In genomic region chr10:114515515-114515914, GRCh38 we compare ENCODE assay signal across 18 cellular contexts.
DNase-seq lines count a peak whose midpoint lies in the region; ATAC-seq and TF ChIP-seq lines count a peak whose summit lies in the region.
"Had no signal": no experiment of that assay in that cellular context is flagged by ENCODE, and none has a peak within 500 bp of the region (broad histone marks: within the 10 kb centered on the region; RNA-seq: fewer than 3 reads in every experiment).

No MANE protein-coding gene starts in this region.

- no peak for TF ChIP-seq POLR2A in thyroid gland (IDR thresholded peaks at IDR 0.05)
- TF ChIP-seq POLR2A in gastrocnemius medialis (IDR thresholded peaks at IDR 0.05), result no peak

- DNase-seq in cardiac muscle cell (ENCODE audit: low read depth in 1 of 2, low spot score in 1 of 2) (peak in 1 of 2 donors; percentile 46), cardiac septum (ENCODE audit: low spot score) (no peak), right cardiac atrium (no peak), thyroid gland (no peak), gastrocnemius medialis (no peak), cortex of kidney (lab: John Stamatoyannopoulos, UW) (no peak)
- DNase-seq: activated CD4-positive, CD25-positive, alpha-beta regulatory T cell; DMS153; dorsolateral prefrontal cortex; NCI-H2081; NCI-H524; sigmoid colon; stimulated activated CD4-positive, alpha-beta T cell treated with anti-CD3 and anti-CD28 coated beads, Interleukin-4, amount 100 ng/mL, for 4 hours had no signal

- H3K4me3 Mint-ChIP-seq in activated T-helper 17 cell treated with anti-CD3 and anti-CD28 coated beads, Interleukin-2, amount 50 U/mL, for 72 hours, result peak overlapping the region; percentile 1

- in situ Hi-C loops in gastrocnemius medialis (cut with MboI; ENCODE audit: low sequenced_read_pairs in 4 of 4), result no loop called here

- peaks cover 71% of the 10 kb centered on the region for H3K4me1 Mint-ChIP-seq in activated T-helper 17 cell treated with anti-CD3 and anti-CD28 coated beads, Interleukin-2, amount 50 U/mL, for 72 hours

- TF ChIP-seq CTCF in cardiac muscle cell (IDR thresholded peaks at IDR 0.05; ENCODE audit: low read depth, low read length) (no peak), thyroid gland (IDR thresholded peaks at IDR 0.05) (no peak), gastrocnemius medialis (IDR thresholded peaks at IDR 0.05 in 4 of 5, conservative IDR thresholded peaks at IDR 0.05 in 1 of 5) (no peak)

- H3K9me3 ChIP-seq in cardiac muscle cell (ENCODE audit: low read depth) (no peaks in the 10 kb centered on the region), right cardiac atrium (ENCODE audit: control insufficient read depth, low read length) (no peaks in the 10 kb centered on the region), thyroid gland (no peaks in the 10 kb centered on the region), gastrocnemius medialis (no peaks in the 10 kb centered on the region)
- H3K9me3 ChIP-seq: sigmoid colon had no signal

- H3K4me1 ChIP-seq in cardiac muscle cell (ENCODE audit: low read depth), result peaks cover 46% of the 10 kb centered on the region
- peaks cover 17% of the 10 kb centered on the region for H3K4me1 ChIP-seq in right cardiac atrium (ENCODE audit: control insufficient read depth, insufficient read depth, low read length)
- peaks cover 62 to 76% of the 10 kb centered on the region in 2 donors for H3K4me1 ChIP-seq in thyroid gland
- peaks cover 5 to 8% of the 10 kb centered on the region in 2 donors for H3K4me1 ChIP-seq in gastrocnemius medialis
- H3K4me1 ChIP-seq: sigmoid colon had no signal

- intact Hi-C loops in cardiac septum (cut with DNase I) (no loop called here), right cardiac atrium (cut with DNase I) (no loop called here), thyroid gland (cut with DNase I) (no loop called here), gastrocnemius medialis (cut with DNase I; ENCODE audit: low total_unique reads) (no loop called here)

- H3K27ac ChIP-seq in cardiac muscle cell (peak overlapping the region; percentile 96), right cardiac atrium (ENCODE audit: low read length) (peak overlapping the region; percentile 79), thyroid gland (peak overlapping the region; percentile 74 to 91 (median 78)), gastrocnemius medialis (peak overlapping the region in 2 of 4 donors; percentile 33 to 35)

- no peaks in the 10 kb centered on the region for H3K27me3 Mint-ChIP-seq in activated T-helper 17 cell treated with anti-CD3 and anti-CD28 coated beads, Interleukin-2, amount 50 U/mL, for 72 hours

- H3K27me3 ChIP-seq in cardiac muscle cell, result no peaks in the 10 kb centered on the region
- no peaks in the 10 kb centered on the region for H3K27me3 ChIP-seq in right cardiac atrium (ENCODE audit: control insufficient read depth, insufficient read depth)
- H3K27me3 ChIP-seq in thyroid gland, result no peaks in the 10 kb centered on the region
- H3K27me3 ChIP-seq in gastrocnemius medialis, result no peaks in the 10 kb centered on the region
- H3K27me3 ChIP-seq: sigmoid colon had no signal

- WGBS in right cardiac atrium, result 50% methylated on average over 2 of the region's 2 CpGs
- WGBS in thyroid gland, 2 donors, result 100% methylated on average over 2 of the region's 2 CpGs

- H3K4me3 ChIP-seq in cardiac muscle cell (no peak overlapping the region), right cardiac atrium (ENCODE audit: low read length) (no peak overlapping the region), thyroid gland (replicated peaks in 1 of 3) (no peak overlapping the region), gastrocnemius medialis (no peak overlapping the region)
- H3K4me3 ChIP-seq: dorsolateral prefrontal cortex, lung, sigmoid colon had no signal

- no peaks in the 10 kb centered on the region for H3K9me3 Mint-ChIP-seq in activated T-helper 17 cell treated with anti-CD3 and anti-CD28 coated beads, Interleukin-2, amount 50 U/mL, for 72 hours

- no peaks in the 10 kb centered on the region for H3K36me3 ChIP-seq in cardiac muscle cell
- H3K36me3 ChIP-seq in thyroid gland, result no peaks in the 10 kb centered on the region
- H3K36me3 ChIP-seq in gastrocnemius medialis, result no peaks in the 10 kb centered on the region
- H3K36me3 ChIP-seq: sigmoid colon had no signal

- peaks cover 47% of the 10 kb centered on the region for H3K36me3 Mint-ChIP-seq in activated T-helper 17 cell treated with anti-CD3 and anti-CD28 coated beads, Interleukin-2, amount 50 U/mL, for 72 hours (ENCODE audit: low read depth)

- H3K27ac Mint-ChIP-seq in activated T-helper 17 cell treated with anti-CD3 and anti-CD28 coated beads, Interleukin-2, amount 50 U/mL, for 72 hours, result peak overlapping the region; percentile 63

- ATAC-seq in activated T-helper 17 cell treated with anti-CD3 and anti-CD28 coated beads, Interleukin-2, amount 50 U/mL, for 72 hours (replicated peaks), result no peak
- peak in 1 of 2 donors; percentile 5 for ATAC-seq in right cardiac atrium
- ATAC-seq in GM19324 (IDR thresholded peaks at IDR 0.05; ENCODE audit: low FRiP score, unreplicated experiment), result no peak
- no peak for ATAC-seq in gastrocnemius medialis
- ATAC-seq: HepG2, Panc1 had no signal
